Comparison of ENCODE assay signal across 8 cellular contexts in the genomic region with DNA sequence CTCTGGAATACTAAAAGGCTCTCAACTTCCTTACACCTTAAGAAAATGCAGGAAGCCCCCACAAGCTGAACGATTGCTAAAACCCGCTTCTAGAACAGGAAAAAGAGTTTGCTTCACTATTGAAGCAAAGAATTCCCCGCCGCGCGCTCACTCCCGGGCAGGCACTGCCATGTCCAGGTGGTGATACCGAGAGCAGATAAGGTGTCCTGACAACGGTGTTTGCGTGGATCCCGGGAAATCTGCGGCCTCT. TPM values are rescaled to one million over a fixed set of nuclear protein-coding genes. Genes with fewer than 3 reads are reported as not detected.
DNase-seq lines count a peak whose midpoint lies in the region; ATAC-seq, FAIRE-seq and TF ChIP-seq lines count a peak whose summit lies in the region.

No MANE protein-coding gene starts in this region.

- H3K27ac ChIP-seq in HCT116 (ENCODE audit: low read depth, low read length) = no peak overlapping the region
- H3K27ac ChIP-seq in trophoblast cell (ENCODE audit: low read depth, low read length) = no peak overlapping the region
- H3K27ac ChIP-seq in small intestine (ENCODE audit: low read depth in 1 of 2, low read length in 1 of 2) = no peak overlapping the region

- no TSS peak for BruUV-seq in Caco-2 (replicated peaks; lab: Mats Ljungman, UMichigan)
- TSS peak; percentile 53 for BruUV-seq in HCT116 (replicated peaks; lab: Mats Ljungman, UMichigan)

- no peaks in the 10 kb centered on the region for H3K36me3 ChIP-seq in Caco-2 (ENCODE audit: control insufficient read depth, insufficient read depth, low read length)
- H3K36me3 ChIP-seq in HCT116 (ENCODE audit: control insufficient read depth in 1 of 2, insufficient read depth in 2 of 2, low read length in 2 of 2) = no peaks in the 10 kb centered on the region
- no peaks in the 10 kb centered on the region for H3K36me3 ChIP-seq in trophoblast cell (ENCODE audit: control insufficient read depth in 1 of 2, insufficient read depth in 2 of 2, low read length in 2 of 2)
- no peaks in the 10 kb centered on the region for H3K36me3 ChIP-seq in small intestine (ENCODE audit: control insufficient read depth in 2 of 2, insufficient read depth in 2 of 2, low read length in 2 of 2)

- peak overlapping the region; percentile 92 for H3K4me2 ChIP-seq in HCT116 (ENCODE audit: low read length)
- H3K4me2 ChIP-seq in trophoblast cell (ENCODE audit: low read length) = peak overlapping the region; percentile 82

- H3K36me3 Mint-ChIP-seq in Caco-2 (ENCODE audit: insufficient read depth, unreplicated experiment) (no peaks in the 10 kb centered on the region), glutamatergic neuron (ENCODE audit: unreplicated experiment) (no peaks in the 10 kb centered on the region)
- H3K36me3 Mint-ChIP-seq in activated CD4-positive, alpha-beta T cell treated with anti-CD3 and anti-CD28 coated beads, Interleukin-2, amount 10 ng/mL, durations not matched to agents 24 days and 14 days (ENCODE audit: low read depth) = no peaks in the 10 kb centered on the region

- DNase-seq in Caco-2 (peak in 1 of 2 experiments; percentile 17), HCT116 (ENCODE audit: low read depth, low spot score) (no peak), glutamatergic neuron (no peak), trophoblast cell (peak; percentile 11 to 51), small intestine (no peak)
- peak; percentile 75 for DNase-seq in activated CD4-positive, alpha-beta T cell treated with anti-CD3 and anti-CD28 coated beads, Interleukin-2, amount 10 ng/mL, durations not matched to agents 24 days and 14 days

- peaks cover 4% of the 10 kb centered on the region for H3K79me1 ChIP-seq in trophoblast cell (ENCODE audit: low read length)

- H4K20me1 ChIP-seq in HCT116 (ENCODE audit: insufficient read depth) = no peaks in the 10 kb centered on the region

- H3K4me1 Mint-ChIP-seq in Caco-2 (ENCODE audit: low read depth, unreplicated experiment) = no peaks in the 10 kb centered on the region
- H3K4me1 Mint-ChIP-seq in activated CD4-positive, alpha-beta T cell treated with anti-CD3 and anti-CD28 coated beads, Interleukin-2, amount 10 ng/mL, durations not matched to agents 24 days and 14 days = peaks cover 21% of the 10 kb centered on the region
- H3K4me1 Mint-ChIP-seq in glutamatergic neuron (ENCODE audit: low read depth, unreplicated experiment) = peaks cover 21% of the 10 kb centered on the region

- no peak overlapping the region for H2BK120ac ChIP-seq in trophoblast cell (ENCODE audit: insufficient read depth, low read length, poor library complexity)

- H3K9me3 Mint-ChIP-seq in Caco-2 (ENCODE audit: unreplicated experiment) = no peaks in the 10 kb centered on the region
- no peaks in the 10 kb centered on the region for H3K9me3 Mint-ChIP-seq in activated CD4-positive, alpha-beta T cell treated with anti-CD3 and anti-CD28 coated beads, Interleukin-2, amount 10 ng/mL, durations not matched to agents 24 days and 14 days
- H3K9me3 Mint-ChIP-seq in glutamatergic neuron (ENCODE audit: unreplicated experiment) = peaks cover 6% of the 10 kb centered on the region

- intact Hi-C loops in Caco-2 (cut with micrococcal nuclease; ENCODE audit: unreplicated experiment) = loop anchor here (5.0 kb wide), 1 partner anchor 34 kb away; no protein-coding TSS in a partner anchor
- intact Hi-C loops in HCT116 (cut with micrococcal nuclease) = no loop called here
- intact Hi-C loops in activated CD4-positive, alpha-beta T cell treated with anti-CD3 and anti-CD28 coated beads, Interleukin-2, amount 10 ng/mL, durations not matched to agents 24 days and 14 days (cut with micrococcal nuclease) = no loop called here

- no peak overlapping the region for H2BK5ac ChIP-seq in trophoblast cell (ENCODE audit: low read depth, low read length, poor library complexity)

- H2AFZ ChIP-seq in HCT116 (ENCODE audit: low read depth, low read length, poor library complexity, severe bottlenecking) (no peak overlapping the region), trophoblast cell (ENCODE audit: insufficient read depth, low read length, poor library complexity) (no peak overlapping the region)

- H3K79me2 ChIP-seq in HCT116 (ENCODE audit: insufficient read depth, low read length) (0 out of 2 replicates have a peak, but pooled peaks cover 3% of the 10 kb centered on the region), trophoblast cell (ENCODE audit: control insufficient read depth, insufficient read depth, low read length, poor library complexity) (peaks cover 3% of the 10 kb centered on the region)

- H2BK12ac ChIP-seq in trophoblast cell (ENCODE audit: low read length) = no peak overlapping the region

- no peak for TF ChIP-seq RAD21 in HCT116 (IDR thresholded peaks at IDR 0.05; ENCODE audit: low read depth)

- ATAC-seq in HCT116 (no peak), HG03521 (IDR thresholded peaks at IDR 0.05; ENCODE audit: unreplicated experiment) (no peak), GM19397 (IDR thresholded peaks at IDR 0.05; ENCODE audit: unreplicated experiment) (no peak)

- H3K9me3 ChIP-seq in Caco-2 (no peaks in the 10 kb centered on the region), HCT116 (ENCODE audit: control insufficient read depth in 1 of 2, insufficient read depth in 1 of 2, low read depth in 1 of 2, low read length in 2 of 2) (no peaks in the 10 kb centered on the region), trophoblast cell (ENCODE audit: insufficient read depth, low read depth, low read length) (peaks cover 5% of the 10 kb centered on the region), small intestine (ENCODE audit: control insufficient read depth, low read depth) (no peaks in the 10 kb centered on the region)

- no peak for TF ChIP-seq POLR2A in HCT116 (IDR thresholded peaks at IDR 0.05; ENCODE audit: borderline replicate concordance, extremely low read depth, insufficient read depth, insufficient read length)

- H3K23ac ChIP-seq in trophoblast cell (ENCODE audit: low read length) = no peak overlapping the region

- H3K18ac ChIP-seq in trophoblast cell (ENCODE audit: low read length) = no peak overlapping the region

- H4K8ac ChIP-seq in trophoblast cell (ENCODE audit: low read depth, low read length) = no peak overlapping the region

- H4K91ac ChIP-seq in trophoblast cell (ENCODE audit: low read depth, low read length) = no peak overlapping the region

- no peak for TF ChIP-seq CTCF in Caco-2 (IDR thresholded peaks at IDR 0.05; ENCODE audit: insufficient read depth in 1 of 2, low read depth in 1 of 2, low read length in 1 of 2, severe bottlenecking in 1 of 2, unreplicated experiment in 1 of 2)
- no peak for TF ChIP-seq CTCF in HCT116 (IDR thresholded peaks at IDR 0.05 in 2 of 3, conservative IDR thresholded peaks at IDR 0.05 in 1 of 3; ENCODE audit: borderline replicate concordance in 1 of 3, insufficient read depth in 1 of 3, low read depth in 2 of 3, low read length in 2 of 3)
- TF ChIP-seq CTCF in glutamatergic neuron (IDR thresholded peaks at IDR 0.05; ENCODE audit: partially characterized antibody, unreplicated experiment) = no peak

- CTCF ChIA-PET in Caco-2 (lab: Charles Lee) (no interaction called here), HCT116 (lab: Charles Lee) (no interaction called here)

- H3K4me3 Mint-ChIP-seq in Caco-2 (ENCODE audit: unreplicated experiment) = peak overlapping the region; percentile 86
- peak overlapping the region; percentile 97 for H3K4me3 Mint-ChIP-seq in activated CD4-positive, alpha-beta T cell treated with anti-CD3 and anti-CD28 coated beads, Interleukin-2, amount 10 ng/mL, durations not matched to agents 24 days and 14 days
- peak overlapping the region; percentile 88 for H3K4me3 Mint-ChIP-seq in glutamatergic neuron (ENCODE audit: unreplicated experiment)

- no peak overlapping the region for H3K4ac ChIP-seq in trophoblast cell (ENCODE audit: low read depth, low read length)

- no peaks in the 10 kb centered on the region for H3K9me2 ChIP-seq in HCT116 (ENCODE audit: insufficient read depth)

- H3K4me3 ChIP-seq in Caco-2 (ENCODE audit: low read depth, low read length) (peak overlapping the region; percentile 84), HCT116 (replicated peaks in 1 of 2; ENCODE audit: low read depth in 1 of 2, low read length in 2 of 2) (peak overlapping the region in 1 of 2 experiments; percentile 64; a peak in 1 of 4 replicates), trophoblast cell (ENCODE audit: low read depth, low read length) (peak overlapping the region; percentile 77), small intestine (ENCODE audit: low read depth in 1 of 2, low read length in 2 of 2) (peak overlapping the region in 1 of 2 donors; percentile 72)

- H3K4me1 ChIP-seq in Caco-2 = no peaks in the 10 kb centered on the region
- peaks cover 10 to 20% of the 10 kb centered on the region in 2 experiments; a peak in 3 of 4 replicates for H3K4me1 ChIP-seq in HCT116 (ENCODE audit: control insufficient read depth in 1 of 2, insufficient read depth in 2 of 2, low read length in 2 of 2)
- H3K4me1 ChIP-seq in trophoblast cell (ENCODE audit: control insufficient read depth in 1 of 2, insufficient read depth in 2 of 2, low read length in 2 of 2) = peaks cover 9 to 10% of the 10 kb centered on the region in 2 experiments
- peaks cover 0 to 4% of the 10 kb centered on the region in 2 donors for H3K4me1 ChIP-seq in small intestine (ENCODE audit: control insufficient read depth in 2 of 2, insufficient read depth in 1 of 2, low read depth in 1 of 2, low read length in 1 of 2)

- RAD21 ChIA-PET in HCT116 (lab: Charles Lee; ENCODE audit: low non-redundant PET in 1 of 2, low total read pairs in 2 of 2, uncharacterized antibody in 2 of 2, unreplicated experiment in 2 of 2) = no interaction called here

- H3K27me3 Mint-ChIP-seq in Caco-2 (ENCODE audit: insufficient read depth, unreplicated experiment) (peaks cover 10% of the 10 kb centered on the region), glutamatergic neuron (ENCODE audit: unreplicated experiment) (peaks cover 4% of the 10 kb centered on the region)
- peaks cover 39% of the 10 kb centered on the region for H3K27me3 Mint-ChIP-seq in activated CD4-positive, alpha-beta T cell treated with anti-CD3 and anti-CD28 coated beads, Interleukin-2, amount 10 ng/mL, durations not matched to agents 24 days and 14 days

- no peak overlapping the region for H2AK5ac ChIP-seq in trophoblast cell (ENCODE audit: low read length)

- no peak overlapping the region for H3K27ac Mint-ChIP-seq in Caco-2 (ENCODE audit: unreplicated experiment)
- no peak overlapping the region for H3K27ac Mint-ChIP-seq in activated CD4-positive, alpha-beta T cell treated with anti-CD3 and anti-CD28 coated beads, Interleukin-2, amount 10 ng/mL, durations not matched to agents 24 days and 14 days
- peak overlapping the region; percentile 39 for H3K27ac Mint-ChIP-seq in glutamatergic neuron (ENCODE audit: unreplicated experiment)

- H3K27me3 ChIP-seq in Caco-2 (replicated peaks; ENCODE audit: control insufficient read depth, insufficient read depth, low read length) = no peaks in the 10 kb centered on the region
- no peaks in the 10 kb centered on the region for H3K27me3 ChIP-seq in HCT116 (ENCODE audit: insufficient read depth, low read length)
- peaks cover 37% of the 10 kb centered on the region for H3K27me3 ChIP-seq in trophoblast cell (ENCODE audit: insufficient read depth, low read length)
- peaks cover 4% of the 10 kb centered on the region in 2 donors for H3K27me3 ChIP-seq in small intestine (ENCODE audit: control insufficient read depth in 2 of 2, insufficient read depth in 2 of 2, low read length in 2 of 2)

- H4K12ac ChIP-seq in trophoblast cell (ENCODE audit: low read depth, low read length) = no peak overlapping the region

- POLR2A ChIA-PET in Caco-2 (lab: Charles Lee) (no interaction called here), HCT116 (lab: Charles Lee) (no interaction called here)

- H3K9ac ChIP-seq in HCT116 (ENCODE audit: low read length) (no peak overlapping the region), trophoblast cell (ENCODE audit: low read length) (no peak overlapping the region)

- no peak overlapping the region for H3K14ac ChIP-seq in trophoblast cell (ENCODE audit: low read length)

- FAIRE-seq in small intestine (lab: Jason Lieb, UNC) = no peak

- no CpG with 5 or more reads among the region's 12 CpGs for WGBS in trophoblast cell (ENCODE audit: extremely low coverage, insufficient coverage, insufficient read length)
- WGBS in small intestine, 3 donors = 4 to 6% (median 6%) methylated on average over 12 of the region's 12 CpGs

RNA-seq across cellular contexts. Expression of a gene that starts 1.1 kb away (rescaled TPM):
- 5.9 and 8.0 TPM in 2 replicates for total RNA-seq in Caco-2 (2022)
- total RNA-seq in HCT116 (2021; ENCODE audit: unreplicated experiment) = 15.9 TPM
- polyA plus RNA-seq in HCT116 (2012) = 7.7 and 7.8 TPM in 2 replicates
- total RNA-seq in activated CD4-positive, alpha-beta T cell treated with anti-CD3 and anti-CD28 coated beads, Interleukin-2, amount 10 ng/mL, durations not matched to agents 24 days and 14 days = 10.6 and 10.9 TPM in 2 replicates
- total RNA-seq in glutamatergic neuron (ENCODE audit: unreplicated experiment) = 14.7 TPM
- polyA plus RNA-seq in trophoblast cell (2013) = 0.85 and 1.0 TPM in 2 replicates
- 1 to 10 TPM in 2 of 3 donors, under 1 TPM in 1; 0.67 to 3.2 (median 1.9) TPM for polyA plus RNA-seq in small intestine

RNA-seq across cellular contexts. Expression of a gene that starts 22.0 kb away (rescaled TPM):
- total RNA-seq in Caco-2 (2022) (20.5 and 25.6 TPM in 2 replicates), HCT116 (2021; ENCODE audit: unreplicated experiment) (9.9 TPM), glutamatergic neuron (ENCODE audit: unreplicated experiment) (31.9 TPM)
- polyA plus RNA-seq in HCT116 (2012) = 6.6 and 7.1 TPM in 2 replicates
- 2.4 and 2.8 TPM in 2 replicates for total RNA-seq in activated CD4-positive, alpha-beta T cell treated with anti-CD3 and anti-CD28 coated beads, Interleukin-2, amount 10 ng/mL, durations not matched to agents 24 days and 14 days
- polyA plus RNA-seq in trophoblast cell (2013) = 25.4 and 27.8 TPM in 2 replicates
- polyA plus RNA-seq in small intestine = 1 to 10 TPM in 2 of 3 donors, under 1 TPM in 1; 0.89 to 1.9 (median 1.7) TPM

RNA-seq across cellular contexts. Expression of a gene that starts 58.4 kb away (rescaled TPM):
- 23.1 and 23.5 TPM in 2 replicates for total RNA-seq in Caco-2 (2022)
- total RNA-seq in HCT116 (2021; ENCODE audit: unreplicated experiment) = 23.3 TPM
- polyA plus RNA-seq in HCT116 (2012) = 13.4 and 13.9 TPM in 2 replicates
- total RNA-seq in activated CD4-positive, alpha-beta T cell treated with anti-CD3 and anti-CD28 coated beads, Interleukin-2, amount 10 ng/mL, durations not matched to agents 24 days and 14 days = 31.6 and 33.5 TPM in 2 replicates
- total RNA-seq in glutamatergic neuron (ENCODE audit: unreplicated experiment) = 31.5 TPM
- 177 and 178 TPM in 2 replicates for polyA plus RNA-seq in trophoblast cell (2013)
- 10 to 100 TPM; 34.1 to 65.1 (median 43.6) TPM for polyA plus RNA-seq in small intestine

Comparison
In these comparisons a context has a peak if more than half of its experiments do, and no peak if none do; other contexts are left out.
1. DNase-seq: peak in activated CD4-positive, alpha-beta T cell treated with anti-CD3 and anti-CD28 coated beads, Interleukin-2, amount 10 ng/mL, durations not matched to agents 24 days and 14 days (single experiment) and trophoblast cell (2 of 2); none in HCT116 (single experiment), glutamatergic neuron (single experiment) and small intestine (single experiment).
2. Peak in every context shown above with its lines, with median percentiles within 50 percentile points of each other: H3K4me3 Mint-ChIP-seq.